Comparison of ENCODE assay signal across 1 cellular context in the genomic region with DNA sequence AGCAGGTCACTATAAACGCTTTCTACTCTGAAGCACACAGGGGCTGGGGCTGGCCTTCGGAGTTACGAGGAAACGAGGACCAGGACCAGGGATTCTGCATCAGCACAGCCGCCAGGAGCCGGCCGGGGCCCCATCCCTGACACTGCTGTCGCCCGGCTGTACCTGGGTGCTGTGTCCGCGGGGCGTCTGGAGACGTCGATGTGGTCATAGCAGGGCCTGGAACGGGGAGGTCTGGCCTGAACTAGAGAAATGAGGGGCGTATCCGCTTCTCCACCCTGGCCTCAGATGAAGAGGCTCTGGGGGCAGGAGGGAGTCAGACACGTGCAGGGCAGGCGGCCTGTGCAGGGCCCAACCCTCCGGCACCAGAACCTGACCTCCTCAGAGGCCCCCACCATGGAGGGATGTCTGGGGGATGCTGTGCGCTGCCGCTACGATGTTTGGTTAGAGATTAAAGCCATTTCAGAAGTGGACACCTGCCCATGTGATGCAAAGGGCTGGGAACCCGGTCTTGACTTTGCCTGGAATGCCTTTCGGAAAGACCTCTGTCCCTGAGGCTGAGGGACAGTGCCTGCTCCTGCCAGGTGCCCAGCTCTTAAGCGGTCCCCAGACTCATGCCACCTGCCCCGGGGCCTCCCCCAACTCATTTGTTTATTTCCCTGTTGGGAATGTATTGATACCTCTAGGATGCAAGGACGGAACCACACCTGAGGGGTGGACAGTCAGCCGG.
TF ChIP-seq lines count a peak whose summit lies in the region.

No MANE protein-coding gene starts in this region.

TF ChIP-seq in HCT116, 20 proteins besides CTCF, POLR2A, EP300 and RAD21:
- TF ChIP-seq CEBPB (IDR thresholded peaks at IDR 0.05; ENCODE audit: low read depth), result no peak
- TF ChIP-seq EGR1 (IDR thresholded peaks at IDR 0.05; ENCODE audit: low read depth), result no peak
- no peak for TF ChIP-seq ELF1 (IDR thresholded peaks at IDR 0.05; ENCODE audit: borderline replicate concordance, low read depth)
- no peak for TF ChIP-seq YY1 (IDR thresholded peaks at IDR 0.05; ENCODE audit: extremely low read depth, insufficient replicate concordance, low read depth, low read length)
- TF ChIP-seq, protein P1, sequence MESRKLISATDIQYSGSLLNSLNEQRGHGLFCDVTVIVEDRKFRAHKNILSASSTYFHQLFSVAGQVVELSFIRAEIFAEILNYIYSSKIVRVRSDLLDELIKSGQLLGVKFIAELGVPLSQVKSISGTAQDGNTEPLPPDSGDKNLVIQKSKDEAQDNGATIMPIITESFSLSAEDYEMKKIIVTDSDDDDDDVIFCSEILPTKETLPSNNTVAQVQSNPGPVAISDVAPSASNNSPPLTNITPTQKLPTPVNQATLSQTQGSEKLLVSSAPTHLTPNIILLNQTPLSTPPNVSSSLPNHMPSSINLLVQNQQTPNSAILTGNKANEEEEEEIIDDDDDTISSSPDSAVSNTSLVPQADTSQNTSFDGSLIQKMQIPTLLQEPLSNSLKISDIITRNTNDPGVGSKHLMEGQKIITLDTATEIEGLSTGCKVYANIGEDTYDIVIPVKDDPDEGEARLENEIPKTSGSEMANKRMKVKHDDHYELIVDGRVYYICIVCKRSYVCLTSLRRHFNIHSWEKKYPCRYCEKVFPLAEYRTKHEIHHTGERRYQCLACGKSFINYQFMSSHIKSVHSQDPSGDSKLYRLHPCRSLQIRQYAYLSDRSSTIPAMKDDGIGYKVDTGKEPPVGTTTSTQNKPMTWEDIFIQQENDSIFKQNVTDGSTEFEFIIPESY (IDR thresholded peaks at IDR 0.05; ENCODE audit: extremely low read depth, insufficient replicate concordance, low read length), result no peak
